ENCODE assay signal across 23 cellular contexts in genomic region chr3:167918686-167919085, GRCh38.
"Had no signal": no experiment of that assay in that cellular context is flagged by ENCODE, and none has a peak within 500 bp of the region (broad histone marks: within the 10 kb centered on the region; RNA-seq: fewer than 3 reads in every experiment).

No MANE protein-coding gene starts in this region.

- H3K9me3 ChIP-seq: ovary, thoracic aorta had no signal

- DNase-seq: activated B cell treated with CpG ODN at 0.5 μM for 24 hours; activated CD4-positive, alpha-beta T cell treated with anti-CD3 and anti-CD28 coated beads, Interleukin-2, amount 50 U/mL, for 1 hour; activated CD8-positive, alpha-beta T cell treated with anti-CD3 and anti-CD28 coated beads for 36 hours; activated naive CD8-positive, alpha-beta T cell treated with anti-CD3 and anti-CD28 coated beads, Interleukin-2, amount 50 U/mL, for 24 hours; activated T-cell treated with anti-CD3 and anti-CD28 coated beads, Interleukin-2, amount 50 U/mL, for 48 hours; dorsolateral prefrontal cortex; effector memory CD4-positive, alpha-beta T cell; head of caudate nucleus; hippocampal formation; left cardiac atrium; left ventricle myocardium superior; naive B cell; ovary; stimulated activated CD4-positive, alpha-beta T cell treated with anti-CD3 and anti-CD28 coated beads, Interleukin-12 subunit alpha, Interleukin-12 subunit beta, amount 100 ng/mL, for 4 hours; stimulated activated CD4-positive, alpha-beta T cell treated with anti-CD3 and anti-CD28 coated beads, Interleukin-4, amount 100 ng/mL, for 1 hour; stimulated activated naive CD8-positive, alpha-beta T cell treated with anti-CD3 and anti-CD28 coated beads, Interleukin-15, Interleukin-2, amounts not matched to agents 100 U/mL and 50 U/mL, for 24 hours; T-helper 2 cell; trophoblast cell had no signal

- H3K36me3 ChIP-seq: cardiac muscle cell, ovary, thoracic aorta had no signal

- H3K27me3 ChIP-seq: cardiac muscle cell, ovary had no signal

- ATAC-seq: activated CD8-positive, alpha-beta T cell treated with anti-CD3 and anti-CD28 coated beads for 36 hours; activated naive CD8-positive, alpha-beta T cell treated with anti-CD3 and anti-CD28 coated beads, Interleukin-2, amount 50 U/mL, for 24 hours; left cardiac atrium; left ventricle myocardium superior; sciatic nerve; stimulated activated naive CD8-positive, alpha-beta T cell treated with anti-CD3 and anti-CD28 coated beads, Interleukin-15, Interleukin-2, amounts not matched to agents 100 U/mL and 50 U/mL, for 24 hours had no signal

- H3K27ac ChIP-seq: cardiac muscle cell, coronary artery, dorsolateral prefrontal cortex, ovary, skin epidermis, thoracic aorta had no signal

- H3K4me3 ChIP-seq: cardiac muscle cell, coronary artery, dorsolateral prefrontal cortex, ovary, skin epidermis, thoracic aorta had no signal
